In genomic region chr1:205598841-205599666, GRCh38 we compare ENCODE assay signal across 8 cellular contexts. TPM values are rescaled to one million over a fixed set of nuclear protein-coding genes. Genes with fewer than 3 reads are reported as not detected.
DNase-seq lines count a peak whose midpoint lies in the region; ATAC-seq and TF ChIP-seq lines count a peak whose summit lies in the region.

No MANE protein-coding gene starts in this region.

- peaks cover 24% of the 10 kb centered on the region for H3K4me1 ChIP-seq in ACC112 (ENCODE audit: control insufficient read depth, insufficient read depth, low read length, unreplicated experiment)

- peaks cover 15% of the 10 kb centered on the region for H3K4me1 Mint-ChIP-seq in T-helper 17 cell
- no peaks in the 10 kb centered on the region for H3K4me1 Mint-ChIP-seq in nephron progenitor cell

- no peaks in the 10 kb centered on the region for H3K79me2 ChIP-seq in ACC112 (ENCODE audit: control insufficient read depth, insufficient read depth, low read length, unreplicated experiment)

- H3K4me3 Mint-ChIP-seq in T-helper 17 cell (no peak overlapping the region), nephron progenitor cell (no peak overlapping the region)

- DNase-seq in T-helper 17 cell (no peak), fibroblast of mammary gland (ENCODE audit: low read depth) (peak; percentile 96), nephron progenitor cell (no peak), NCI-H2081 treated with DMSO at 0.1 percent for 48 hours (lab: John Stamatoyannopoulos, UW) (no peak), NCI-H1092 treated with DMSO at 0.1 percent for 48 hours (lab: John Stamatoyannopoulos, UW) (no peak), HT-29 (ENCODE audit: low spot score) (no peak)

- no peaks in the 10 kb centered on the region for H3K9me3 Mint-ChIP-seq in nephron progenitor cell

- H3K9me3 ChIP-seq in T-helper 17 cell (ENCODE audit: control insufficient read depth, low read length, poor library complexity, severe bottlenecking), result no peaks in the 10 kb centered on the region

- H3K4me3 ChIP-seq in ACC112 (ENCODE audit: low read depth, low read length) (0 out of 2 replicates have a peak overlapping the region, but pooled peaks have one; percentile 1), fibroblast of mammary gland (ENCODE audit: control insufficient read depth, low read depth, low read length) (peak overlapping the region; percentile 1)

- no peaks in the 10 kb centered on the region for H3K36me3 ChIP-seq in ACC112 (ENCODE audit: insufficient read depth, low read length)

- ATAC-seq in T-helper 17 cell (no peak), GM19395 (IDR thresholded peaks at IDR 0.05; ENCODE audit: unreplicated experiment) (no peak)

- H3K27me3 Mint-ChIP-seq in T-helper 17 cell, result no peaks in the 10 kb centered on the region
- peaks cover 3% of the 10 kb centered on the region for H3K27me3 Mint-ChIP-seq in nephron progenitor cell (ENCODE audit: low read depth, poor library complexity)

- TF ChIP-seq CTCF in fibroblast of mammary gland (conservative IDR thresholded peaks at IDR 0.05; ENCODE audit: control insufficient read depth, insufficient read depth, low read depth, low read length) (no peak), nephron progenitor cell (IDR thresholded peaks at IDR 0.05) (no peak)

- no peaks in the 10 kb centered on the region for H3K27me3 ChIP-seq in ACC112 (ENCODE audit: insufficient read depth, low read length)

- peak overlapping the region; percentile 16 for H2AFZ ChIP-seq in ACC112 (ENCODE audit: low read length, unreplicated experiment)

- H3K27ac Mint-ChIP-seq in T-helper 17 cell, result peak overlapping the region; percentile 32
- H3K27ac Mint-ChIP-seq in nephron progenitor cell, result peak overlapping the region; percentile 30

- H3K27ac ChIP-seq in ACC112 (ENCODE audit: low read depth, low read length), result peak overlapping the region; percentile 46

- H3K36me3 Mint-ChIP-seq in T-helper 17 cell (ENCODE audit: low read depth) (peaks cover 5% of the 10 kb centered on the region), nephron progenitor cell (ENCODE audit: low read depth) (peaks cover 30% of the 10 kb centered on the region)

RNA-seq across cellular contexts. Expression of gene ELK4, which starts 32.8 kb away (rescaled TPM):
- total RNA-seq in T-helper 17 cell, result 100 to 1,000 TPM in 1 of 2 donors, 10 to 100 TPM in 1; 92.8 to 100 TPM
- total RNA-seq in HT-29 (2014; rRNA removed; shearing (Covaris generic)), result 6.5 and 7.6 TPM in 2 replicates

Comparison
In these comparisons a context has a peak if more than half of its experiments do, and no peak if none do; other contexts are left out.
1. RNA of gene ELK4, which starts 32.8 kb away (total RNA-seq): 92.8 to 100 TPM in T-helper 17 cell; 6.5 to 7.6 TPM in HT-29; every median in the first group is over 10 times any median in the second.